Comparison of ENCODE assay signal across 9 cellular contexts in the genomic region with DNA sequence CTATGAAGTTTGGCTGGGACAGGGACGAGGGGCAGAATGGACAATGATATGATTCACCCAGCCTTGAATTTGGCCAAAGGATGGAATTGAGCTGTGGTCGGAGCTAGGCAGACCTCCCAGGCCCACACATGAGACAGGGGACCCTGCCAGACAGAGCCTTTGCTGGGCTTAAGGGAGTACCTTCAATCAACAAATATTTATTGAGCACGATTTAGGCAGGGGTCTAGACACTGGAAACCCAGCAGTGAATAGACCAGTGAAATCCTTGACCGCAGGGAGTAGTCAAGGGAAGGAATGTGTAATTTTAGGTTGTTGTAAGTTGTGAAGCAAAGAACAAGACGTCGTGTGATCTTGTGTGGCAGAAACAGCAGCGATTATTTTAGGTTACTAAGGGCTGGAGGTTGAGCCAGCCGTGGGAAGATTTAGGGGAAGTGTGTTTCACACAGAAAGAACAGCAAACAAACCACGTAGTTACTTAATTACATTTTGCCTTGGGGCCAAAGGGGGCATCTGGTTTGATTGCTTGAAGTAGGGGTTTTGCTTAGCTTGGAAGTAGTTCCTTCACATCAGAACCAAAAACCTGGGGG. TPM values are rescaled to one million over a fixed set of nuclear protein-coding genes. Genes with fewer than 3 reads are reported as not detected.
DNase-seq lines count a peak whose midpoint lies in the region; TF ChIP-seq lines count a peak whose summit lies in the region.
"Had no signal": no experiment of that assay in that cellular context is flagged by ENCODE, and none has a peak within 500 bp of the region (broad histone marks: within the 10 kb centered on the region; RNA-seq: fewer than 3 reads in every experiment).

No MANE protein-coding gene starts in this region.

- H3K4me2 ChIP-seq in PC-9, result peak overlapping the region; percentile 95

- H3K27me3 ChIP-seq in cardiac muscle cell (no peaks in the 10 kb centered on the region), PC-9 (ENCODE audit: insufficient read depth, low read depth) (no peaks in the 10 kb centered on the region), tibial artery (no peaks in the 10 kb centered on the region)

- no peak for DNase-seq in cardiac muscle cell (ENCODE audit: low read depth in 1 of 2, low spot score in 1 of 2)
- DNase-seq in cardiac septum (ENCODE audit: low spot score), result no peak
- DNase-seq in PC-9, result peak in 1 of 2 experiments; percentile 92
- peak; percentile 23 for DNase-seq in astrocyte of the hippocampus (ENCODE audit: low read depth, low spot score)
- peak; percentile 73 for DNase-seq in medulla oblongata (ENCODE audit: extremely low spot score)
- DNase-seq in tibial artery, result peak; percentile 36 to 80
- DNase-seq in NCI-H2029 treated with DMSO at 0.1 percent for 48 hours (lab: John Stamatoyannopoulos, UW), result no peak
- no peak for DNase-seq in posterior vena cava (ENCODE audit: low spot score)

- peaks cover 6% of the 10 kb centered on the region; the same call in 1 of the 2 replicates for H3K79me2 ChIP-seq in PC-9 (ENCODE audit: low read depth)

- CTCF ChIA-PET in PC-9 (lab: Charles Lee), result interaction anchor here (0.7 kb wide), 1 partner anchor 48 kb away, joined by 4 read pairs; no protein-coding TSS in a partner anchor

- TSS peak; percentile 78 for BruUV-seq in PC-9 (replicated peaks; lab: Mats Ljungman, UMichigan)

- H2AFZ ChIP-seq in PC-9, result no peak overlapping the region

- no peaks in the 10 kb centered on the region for H4K20me1 ChIP-seq in PC-9 (ENCODE audit: insufficient read depth)

- no peaks in the 10 kb centered on the region for H3K9me3 ChIP-seq in cardiac muscle cell (ENCODE audit: low read depth)
- no peaks in the 10 kb centered on the region for H3K9me3 ChIP-seq in PC-9 (ENCODE audit: insufficient read depth, low read depth)
- no peaks in the 10 kb centered on the region for H3K9me3 ChIP-seq in tibial artery

- H3K4me3 ChIP-seq in cardiac muscle cell (no peak overlapping the region), PC-9 (peak overlapping the region; percentile 17; the same call in 1 of the 2 replicates), tibial artery (peak overlapping the region; percentile 88 to 97)

- no peaks in the 10 kb centered on the region for H3K9me2 ChIP-seq in PC-9 (ENCODE audit: insufficient read depth)

- TF ChIP-seq CTCF in cardiac muscle cell (IDR thresholded peaks at IDR 0.05; ENCODE audit: low read depth, low read length) (no peak), PC-9 (conservative IDR thresholded peaks at IDR 0.05) (no peak), tibial artery (IDR thresholded peaks at IDR 0.05) (no peak)

- intact Hi-C loops in cardiac septum (cut with DNase I), result no loop called here
- intact Hi-C loops in PC-9 (cut with micrococcal nuclease; ENCODE audit: unreplicated experiment), result loop anchor here (1.0 to 2.0 kb wide), 3 partner anchors 13 to 21 kb away; partner anchors contain the start of genes AP1M2 and SLC44A2
- intact Hi-C loops in tibial artery (cut with DNase I; ENCODE audit: low total_unique reads), result no loop called here
- intact Hi-C loops in posterior vena cava (cut with DNase I), result no loop called here

- H3K36me3 ChIP-seq in cardiac muscle cell (no peaks in the 10 kb centered on the region), PC-9 (ENCODE audit: low read depth) (no peaks in the 10 kb centered on the region), tibial artery (no peaks in the 10 kb centered on the region)

- POLR2A ChIA-PET in PC-9 (lab: Charles Lee; ENCODE audit: unreplicated experiment), result no interaction called here

- H3K4me1 ChIP-seq in cardiac muscle cell (ENCODE audit: low read depth), result peaks cover 11% of the 10 kb centered on the region
- peaks cover 31% of the 10 kb centered on the region for H3K4me1 ChIP-seq in PC-9 (replicated peaks; ENCODE audit: insufficient read depth)
- peaks cover 0 to 45% (median 24%) of the 10 kb centered on the region in 4 donors for H3K4me1 ChIP-seq in tibial artery

- peak overlapping the region; percentile 92 for H3K27ac ChIP-seq in cardiac muscle cell
- peak overlapping the region; percentile 90 for H3K27ac ChIP-seq in PC-9
- H3K27ac ChIP-seq in tibial artery, result peak overlapping the region; percentile 96 to 98

- H3F3A ChIP-seq in PC-9 (ENCODE audit: insufficient read depth, low read depth), result peaks cover 33% of the 10 kb centered on the region

RNA-seq across cellular contexts. Expression of gene AP1M2, which starts 16.9 kb away (rescaled TPM):
- 0.12 TPM in 1 of 2 replicates, not detected in the other for total RNA-seq in cardiac muscle cell
- 0.28 TPM in 1 of 2 replicates, not detected in the other for polyA plus RNA-seq in cardiac muscle cell
- total RNA-seq in cardiac septum, result not detected
- total RNA-seq in PC-9 (2021), result 94.5 and 126 TPM in 2 replicates
- total RNA-seq in posterior vena cava, result not detected
- total RNA-seq: dermis microvascular lymphatic vessel endothelial cell had no signal

RNA-seq across cellular contexts. Expression of gene SLC44A2, which starts 21.4 kb away (rescaled TPM):
- total RNA-seq in cardiac muscle cell (78.8 and 109 TPM in 2 replicates), cardiac septum (114 TPM), PC-9 (2021) (205 and 239 TPM in 2 replicates), posterior vena cava (100 to 1,000 TPM in 1 of 2 donors, 10 to 100 TPM in 1; 72.2 to 108 TPM)
- 108 and 162 TPM in 2 replicates for polyA plus RNA-seq in cardiac muscle cell

RNA-seq across cellular contexts. Expression of gene CDKN2D, which starts 35.2 kb away (rescaled TPM):
- total RNA-seq in cardiac muscle cell (11.1 and 15.3 TPM in 2 replicates), cardiac septum (14.9 TPM), PC-9 (2021) (8.3 and 10.1 TPM in 2 replicates), posterior vena cava (10 to 100 TPM in 1 of 2 donors, 1 to 10 TPM in 1; 8.1 to 15.0 TPM)
- 17.6 and 33.4 TPM in 2 replicates for polyA plus RNA-seq in cardiac muscle cell

RNA-seq across cellular contexts. Expression of gene KRI1, which starts 38.2 kb away (rescaled TPM):
- total RNA-seq in cardiac muscle cell (15.3 and 28.3 TPM in 2 replicates), cardiac septum (10.8 TPM), PC-9 (2021) (24.5 and 27.0 TPM in 2 replicates), posterior vena cava (10 to 100 TPM; 15.1 to 16.5 TPM)
- polyA plus RNA-seq in cardiac muscle cell, result 26.1 and 34.9 TPM in 2 replicates

RNA-seq across cellular contexts. Expression of gene ILF3, which starts 50.2 kb away (rescaled TPM):
- total RNA-seq in cardiac muscle cell (180 and 224 TPM in 2 replicates), cardiac septum (115 TPM), PC-9 (2021) (242 and 326 TPM in 2 replicates), posterior vena cava (100 to 1,000 TPM; 139 to 154 TPM)
- 181 and 191 TPM in 2 replicates for polyA plus RNA-seq in cardiac muscle cell

Comparison
In these comparisons a context has a peak if more than half of its experiments do, and no peak if none do; other contexts are left out.
1. DNase-seq: peak in astrocyte of the hippocampus (single experiment), medulla oblongata (single experiment) and tibial artery (2 of 2); none in cardiac muscle cell (0 of 2), cardiac septum (single experiment), NCI-H2029 treated with DMSO at 0.1 percent for 48 hours (single experiment) and posterior vena cava (single experiment).
2. RNA of gene AP1M2, which starts 16.9 kb away (total RNA-seq): 94.5 to 126 TPM in PC-9; 0.12 TPM in cardiac muscle cell, not detected in cardiac septum (single experiment) and not detected in posterior vena cava; every median in the first group is over 10 times any median in the second.
3. Peak in every context shown above with its lines, with median percentiles within 50 percentile points of each other: H3K27ac ChIP-seq.